ENCODE assay signal across 8 cellular contexts in the genomic region with DNA sequence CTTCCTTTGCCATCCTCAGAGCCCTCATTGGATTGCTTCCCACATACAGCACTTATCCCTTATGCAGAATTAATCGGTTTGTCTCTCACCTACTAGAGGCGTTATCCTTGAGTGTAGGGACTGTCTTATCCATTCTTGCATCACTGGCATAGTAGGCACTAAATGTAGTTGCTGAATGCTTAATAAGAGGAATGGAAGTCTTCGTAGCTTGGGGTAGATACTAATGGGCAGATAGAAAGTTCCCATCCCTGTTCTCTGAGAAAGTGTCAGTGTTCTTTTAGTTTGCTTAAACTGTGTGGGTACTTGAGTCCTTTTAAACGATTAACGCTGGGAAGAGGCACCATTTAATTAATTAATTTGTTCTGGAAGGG. TPM values are rescaled to one million over a fixed set of nuclear protein-coding genes. Genes with fewer than 3 reads are reported as not detected.
DNase-seq lines count a peak whose midpoint lies in the region; ATAC-seq, FAIRE-seq and TF ChIP-seq lines count a peak whose summit lies in the region.

No MANE protein-coding gene starts in this region.

- DNase-seq in right atrium auricular region (ENCODE audit: low spot score) (no peak), Right ventricle myocardium superior (no peak), GM12878 (ENCODE audit: low read depth, low spot score) (no peak), aorta (no peak), cortex of kidney (lab: John Stamatoyannopoulos, UW) (no peak), NCI-H187 (lab: John Stamatoyannopoulos, UW) (no peak)

- peak overlapping the region; percentile 99 to 100 for H3K27ac ChIP-seq in right atrium auricular region
- H3K27ac ChIP-seq in GM12878 (ENCODE audit: control insufficient read depth, insufficient read depth): peak overlapping the region; percentile 90; the same call in 1 of the 2 replicates
- H3K27ac ChIP-seq in muscle layer of duodenum (ENCODE audit: low read length): peak overlapping the region; percentile 99
- H3K27ac ChIP-seq in aorta (ENCODE audit: low read depth in 1 of 2, low read length in 2 of 2): peak overlapping the region; percentile 69 to 95

- H3K4me2 ChIP-seq in GM12878 (ENCODE audit: control insufficient read depth, insufficient read depth): peak overlapping the region; percentile 75

- TF ChIP-seq RAD21 in GM12878 (IDR thresholded peaks at IDR 0.05; ENCODE audit: insufficient read depth, low read depth, low read length): no peak

- RAD21 ChIA-PET in GM12878 (lab: Charles Lee; ENCODE audit: unreplicated experiment): interaction anchor here (0.8 to 6.2 kb wide), 9 partner anchors 9 to 176 kb away, joined by 3 to 53 read pairs (median 6); no protein-coding TSS in a partner anchor

- CTCF ChIA-PET in GM12878 (lab: Yijun Ruan, JAX): interaction anchor here (1.0 to 2.1 kb wide), 4 partner anchors 9 to 177 kb away, joined by 4 to 8 read pairs (median 4); no protein-coding TSS in a partner anchor

- peaks cover 53% of the 10 kb centered on the region for H3K79me2 ChIP-seq in GM12878 (ENCODE audit: control insufficient read depth, insufficient read depth, low read length)

- in situ Hi-C loops in GM12878 (cut with MboI): no loop called here

- TF ChIP-seq POLR2A in GM12878 (IDR thresholded peaks at IDR 0.05; ENCODE audit: low read depth, low read length): no peak

- TF ChIP-seq EP300 in GM12878 (IDR thresholded peaks at IDR 0.05; ENCODE audit: borderline replicate concordance in 1 of 2, control insufficient read depth in 1 of 2, low read depth in 2 of 2, low read length in 2 of 2): no peak

- H3K9me3 ChIP-seq in right atrium auricular region (no peaks in the 10 kb centered on the region), GM12878 (replicated peaks; ENCODE audit: control insufficient read depth, insufficient read depth, low read length) (no peaks in the 10 kb centered on the region), muscle layer of duodenum (ENCODE audit: control insufficient read depth in 1 of 2, low read length in 2 of 2) (no peaks in the 10 kb centered on the region), aorta (ENCODE audit: control insufficient read depth, low read length) (no peaks in the 10 kb centered on the region)

- no peaks in the 10 kb centered on the region for H3K27me3 ChIP-seq in right atrium auricular region
- no peaks in the 10 kb centered on the region for H3K27me3 ChIP-seq in GM12878 (replicated peaks in 1 of 2; ENCODE audit: control insufficient read depth in 2 of 2, insufficient read depth in 2 of 2, low read length in 1 of 2)
- H3K27me3 ChIP-seq in muscle layer of duodenum (ENCODE audit: low read depth, low read length): no peaks in the 10 kb centered on the region
- H3K27me3 ChIP-seq in aorta (ENCODE audit: control insufficient read depth in 1 of 2, insufficient read depth in 2 of 2, low read length in 1 of 2): no peaks in the 10 kb centered on the region

- no peaks in the 10 kb centered on the region for H4K20me1 ChIP-seq in GM12878 (ENCODE audit: control insufficient read depth, insufficient read depth)

- intact Hi-C loops in Right ventricle myocardium superior (cut with DNase I) (no loop called here), GM12878 (cut with micrococcal nuclease; ENCODE audit: unreplicated experiment) (loop anchor here (5.0 kb wide), 1 partner anchor 140 kb away; no protein-coding TSS in a partner anchor), aorta (cut with DNase I) (loop anchor here (2.0 to 5.0 kb wide), 5 partner anchors 45 to 240 kb away; no protein-coding TSS in a partner anchor)

- no peak for FAIRE-seq in GM12878 (lab: Jason Lieb, UNC)

- H2AFZ ChIP-seq in GM12878 (ENCODE audit: control insufficient read depth, low read depth, low read length): no peak overlapping the region; the same call in 1 of the 2 replicates

- SMC1A ChIA-PET in GM12878 (lab: Charles Lee; ENCODE audit: uncharacterized antibody, unreplicated experiment): interaction anchor here (1.1 to 11.1 kb wide), 6 partner anchors 9 to 82 kb away, joined by 3 to 83 read pairs (median 26); no protein-coding TSS in a partner anchor

- H3K4me1 ChIP-seq in right atrium auricular region (peaks cover 0 to 51% of the 10 kb centered on the region in 2 donors), GM12878 (ENCODE audit: control insufficient read depth, insufficient read depth, low read length) (peaks cover 7% of the 10 kb centered on the region; the same call in 1 of the 2 replicates), muscle layer of duodenum (ENCODE audit: control insufficient read depth in 1 of 2, insufficient read depth in 2 of 2, low read length in 2 of 2) (peaks cover 19 to 29% of the 10 kb centered on the region in 2 donors), aorta (ENCODE audit: control insufficient read depth in 1 of 2, insufficient read depth in 2 of 2, low read length in 2 of 2) (peaks cover 0 to 5% of the 10 kb centered on the region in 2 donors)

- ATAC-seq in Right ventricle myocardium superior (ENCODE audit: poor library complexity): no peak
- no peak for ATAC-seq in GM12878
- no peak for ATAC-seq in aorta (ENCODE audit: low FRiP score)
- no peak for ATAC-seq in HG03439 (IDR thresholded peaks at IDR 0.05; ENCODE audit: unreplicated experiment)

- no peaks in the 10 kb centered on the region for H3K36me3 ChIP-seq in right atrium auricular region
- H3K36me3 ChIP-seq in GM12878 (ENCODE audit: control insufficient read depth in 2 of 2, insufficient read depth in 2 of 2, low read length in 1 of 2): no peaks in the 10 kb centered on the region
- H3K36me3 ChIP-seq in muscle layer of duodenum (ENCODE audit: control insufficient read depth in 1 of 2, insufficient read depth in 2 of 2, low read length in 2 of 2): peaks cover 0 to 26% of the 10 kb centered on the region in 2 donors
- H3K36me3 ChIP-seq in aorta (ENCODE audit: control insufficient read depth in 1 of 2, insufficient read depth in 2 of 2, low read length in 1 of 2): no peaks in the 10 kb centered on the region

- TF ChIP-seq CTCF in right atrium auricular region (IDR thresholded peaks at IDR 0.05) (no peak), GM12878 (IDR thresholded peaks at IDR 0.05 in 2 of 3, conservative IDR thresholded peaks at IDR 0.05 in 1 of 3; ENCODE audit: control insufficient read depth in 2 of 3, extremely low read depth in 1 of 3, insufficient read depth in 1 of 3, low read depth in 3 of 3, low read length in 3 of 3) (no peak)

- WGBS in GM12878 (ENCODE audit: insufficient coverage, insufficient replicate concordance, low lambda C conversion rate, missing lambda C conversion rate): 75% methylated on average over 5 of the region's 5 CpGs
- 16 to 17% methylated on average over 5 of the region's 5 CpGs for WGBS in aorta, 2 donors

- POLR2A ChIA-PET in GM12878 (lab: Charles Lee): interaction anchor here (0.6 to 3.9 kb wide), 7 partner anchors 10 to 174 kb away, joined by 3 to 40 read pairs (median 4); no protein-coding TSS in a partner anchor

- BruUV-seq in GM12878 (replicated peaks; lab: Mats Ljungman, UMichigan): no TSS peak

- H3K9ac ChIP-seq in GM12878 (ENCODE audit: control insufficient read depth, insufficient read depth, low read length): peak overlapping the region; percentile 99

- H3K4me3 ChIP-seq in right atrium auricular region (peak overlapping the region in 1 of 2 donors; percentile 93), GM12878 (no peak overlapping the region), muscle layer of duodenum (ENCODE audit: low read depth in 1 of 2, low read length in 2 of 2) (peak overlapping the region; percentile 85 to 99), aorta (ENCODE audit: low read length in 2 of 2) (peak overlapping the region; percentile 80 to 86)

TF ChIP-seq in GM12878, 131 proteins besides CTCF, POLR2A, EP300 and RAD21 (continues in another document):
- TF ChIP-seq NR2C1 (IDR thresholded peaks at IDR 0.05): no peak
- no peak for TF ChIP-seq RELA (IDR thresholded peaks at IDR 0.05; ENCODE audit: borderline replicate concordance, partially characterized antibody)
- no peak for TF ChIP-seq FOXM1 (IDR thresholded peaks at IDR 0.05; ENCODE audit: low read depth, low read length)
- no peak for TF ChIP-seq SMARCA5 (IDR thresholded peaks at IDR 0.05)
- no peak for TF ChIP-seq BMI1 (IDR thresholded peaks at IDR 0.05; ENCODE audit: borderline replicate concordance)
- TF ChIP-seq NRF1 (conservative IDR thresholded peaks at IDR 0.05; ENCODE audit: low read depth, low read length): no peak
- TF ChIP-seq BHLHE40 (IDR thresholded peaks at IDR 0.05; ENCODE audit: borderline replicate concordance in 1 of 2, low read depth in 2 of 2, low read length in 1 of 2): no peak
- no peak for TF ChIP-seq CHD4 (IDR thresholded peaks at IDR 0.05)
- no peak for TF ChIP-seq CBX3 (IDR thresholded peaks at IDR 0.05; ENCODE audit: borderline replicate concordance, low read depth)
- no peak for TF ChIP-seq CHD1 (IDR thresholded peaks at IDR 0.05; ENCODE audit: low read depth, low read length)
- no peak for TF ChIP-seq SMAD5 (IDR thresholded peaks at IDR 0.05; ENCODE audit: low read depth)
- TF ChIP-seq CREM (IDR thresholded peaks at IDR 0.05; ENCODE audit: low read depth): no peak

RNA-seq across cellular contexts. Expression of gene MBNL1, which starts 1.4 kb away (rescaled TPM):
- 100 to 1,000 TPM; 199 to 327 TPM for total RNA-seq in right atrium auricular region
- 182 TPM for total RNA-seq in Right ventricle myocardium superior
- total RNA-seq in GM12878 (2013; cell fraction: nucleolus; rRNA removed): 485 and 489 TPM in 2 replicates
- total RNA-seq in GM12878 (2014; rRNA removed): 337 and 351 TPM in 2 replicates
- 218 TPM in 2 replicates for total RNA-seq in GM12878 (2014; rRNA removed; fragmentation: Illumina TruSeq; extraction: Trizol)
- total RNA-seq in GM12878 (2021): 239 and 247 TPM in 2 replicates
- 64.8 TPM for polyA plus RNA-seq in GM12878 (2011; ENCODE audit: low read depth)
- polyA plus RNA-seq in GM12878 (2011; rRNA removed): 80.9 and 82.1 TPM in 2 replicates
- 104 and 129 TPM in 2 replicates for polyA plus RNA-seq in GM12878 (2011; cell fraction: cytosol; rRNA removed)
- polyA plus RNA-seq in GM12878 (2011; cell fraction: nucleus; rRNA removed): 52.1 and 62.2 TPM in 2 replicates
- polyA plus RNA-seq in GM12878 (2012): 94.4 and 94.6 TPM in 2 replicates
- 200 and 216 TPM in 2 replicates for polyA plus RNA-seq in GM12878 (2014; fragmentation: Illumina TruSeq; extraction: Trizol)
- polyA plus RNA-seq in GM12878 (2014; fragmentation: Nextera tagmentation; extraction: Ambion mirVana): 10 to 100 TPM; 59.6 to 73.3 TPM
- polyA plus RNA-seq in GM12878 (2014; rRNA removed): 132 and 143 TPM in 2 replicates
- polyA plus RNA-seq in GM12878 (2016; fragmentation: Nextera tagmentation; extraction: Ambion mirVana): 100 to 1,000 TPM; 141 to 146 TPM
- polyA minus RNA-seq in GM12878 (2011; rRNA and poly(A)+ RNA removed): 286 and 329 TPM in 2 replicates
- polyA minus RNA-seq in GM12878 (2011; cell fraction: cytosol; rRNA and poly(A)+ RNA removed): 138 and 193 TPM in 2 replicates
- polyA minus RNA-seq in GM12878 (2011; cell fraction: nucleus; rRNA and poly(A)+ RNA removed): 137 and 215 TPM in 2 replicates
- 100 to 1,000 TPM; 485 to 689 TPM for total RNA-seq in aorta
- 100 to 1,000 TPM; 141 to 182 TPM for polyA plus RNA-seq in aorta
